6 cellular contexts compared by ENCODE assay signal in genomic region chr2:121217627-121218026, GRCh38.
"Had no signal": no experiment of that assay in that cellular context is flagged by ENCODE, and none has a peak within 500 bp of the region (broad histone marks: within the 10 kb centered on the region; RNA-seq: fewer than 3 reads in every experiment).

No MANE protein-coding gene starts in this region.

- H2AFZ ChIP-seq: GM23248 had no signal

- H3K27ac ChIP-seq: GM23248 had no signal

- H3K4me3 ChIP-seq: GM23248, K562 had no signal

- ATAC-seq: K562 had no signal

- DNase-seq: GM23248, GOT3, H7, HCEC 1CT, IMR-90 had no signal
